In the genomic region with DNA sequence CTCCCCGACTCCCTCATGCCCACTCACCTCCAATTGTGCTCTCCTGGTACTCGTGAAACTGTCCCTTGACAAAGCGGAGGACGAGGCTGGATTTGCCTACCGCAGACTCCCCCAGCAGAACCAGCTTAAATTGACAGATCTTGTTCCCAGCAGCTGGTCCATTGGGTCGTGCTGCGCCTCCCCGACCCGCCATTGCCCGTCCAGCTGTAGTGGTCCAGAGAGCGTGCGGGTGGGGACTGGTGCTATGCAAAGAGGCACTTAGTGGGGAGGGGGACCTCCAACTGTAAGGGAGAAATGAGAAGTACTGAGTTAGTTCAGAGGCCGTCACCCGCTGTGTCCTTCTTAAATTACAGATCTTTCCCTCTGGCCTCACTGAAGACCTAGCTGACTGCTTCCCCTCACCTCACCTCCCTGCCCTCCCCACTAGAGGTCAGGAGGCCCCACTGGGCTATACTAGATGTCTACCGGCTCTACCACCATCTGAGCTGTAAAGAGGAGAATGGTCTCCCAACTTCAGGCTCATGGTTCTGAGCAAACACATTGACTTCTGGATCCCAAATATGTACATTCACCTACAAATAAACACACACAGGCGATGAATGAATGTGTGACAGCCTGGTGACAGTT, we compare ENCODE assay signal across 2 cellular contexts.
TF ChIP-seq lines count a peak whose summit lies in the region.

No MANE protein-coding gene starts in this region.

TF ChIP-seq in GM23338, 12 proteins besides CTCF, POLR2A, EP300 and RAD21 (continues in another document):
- TF ChIP-seq, protein P1, sequence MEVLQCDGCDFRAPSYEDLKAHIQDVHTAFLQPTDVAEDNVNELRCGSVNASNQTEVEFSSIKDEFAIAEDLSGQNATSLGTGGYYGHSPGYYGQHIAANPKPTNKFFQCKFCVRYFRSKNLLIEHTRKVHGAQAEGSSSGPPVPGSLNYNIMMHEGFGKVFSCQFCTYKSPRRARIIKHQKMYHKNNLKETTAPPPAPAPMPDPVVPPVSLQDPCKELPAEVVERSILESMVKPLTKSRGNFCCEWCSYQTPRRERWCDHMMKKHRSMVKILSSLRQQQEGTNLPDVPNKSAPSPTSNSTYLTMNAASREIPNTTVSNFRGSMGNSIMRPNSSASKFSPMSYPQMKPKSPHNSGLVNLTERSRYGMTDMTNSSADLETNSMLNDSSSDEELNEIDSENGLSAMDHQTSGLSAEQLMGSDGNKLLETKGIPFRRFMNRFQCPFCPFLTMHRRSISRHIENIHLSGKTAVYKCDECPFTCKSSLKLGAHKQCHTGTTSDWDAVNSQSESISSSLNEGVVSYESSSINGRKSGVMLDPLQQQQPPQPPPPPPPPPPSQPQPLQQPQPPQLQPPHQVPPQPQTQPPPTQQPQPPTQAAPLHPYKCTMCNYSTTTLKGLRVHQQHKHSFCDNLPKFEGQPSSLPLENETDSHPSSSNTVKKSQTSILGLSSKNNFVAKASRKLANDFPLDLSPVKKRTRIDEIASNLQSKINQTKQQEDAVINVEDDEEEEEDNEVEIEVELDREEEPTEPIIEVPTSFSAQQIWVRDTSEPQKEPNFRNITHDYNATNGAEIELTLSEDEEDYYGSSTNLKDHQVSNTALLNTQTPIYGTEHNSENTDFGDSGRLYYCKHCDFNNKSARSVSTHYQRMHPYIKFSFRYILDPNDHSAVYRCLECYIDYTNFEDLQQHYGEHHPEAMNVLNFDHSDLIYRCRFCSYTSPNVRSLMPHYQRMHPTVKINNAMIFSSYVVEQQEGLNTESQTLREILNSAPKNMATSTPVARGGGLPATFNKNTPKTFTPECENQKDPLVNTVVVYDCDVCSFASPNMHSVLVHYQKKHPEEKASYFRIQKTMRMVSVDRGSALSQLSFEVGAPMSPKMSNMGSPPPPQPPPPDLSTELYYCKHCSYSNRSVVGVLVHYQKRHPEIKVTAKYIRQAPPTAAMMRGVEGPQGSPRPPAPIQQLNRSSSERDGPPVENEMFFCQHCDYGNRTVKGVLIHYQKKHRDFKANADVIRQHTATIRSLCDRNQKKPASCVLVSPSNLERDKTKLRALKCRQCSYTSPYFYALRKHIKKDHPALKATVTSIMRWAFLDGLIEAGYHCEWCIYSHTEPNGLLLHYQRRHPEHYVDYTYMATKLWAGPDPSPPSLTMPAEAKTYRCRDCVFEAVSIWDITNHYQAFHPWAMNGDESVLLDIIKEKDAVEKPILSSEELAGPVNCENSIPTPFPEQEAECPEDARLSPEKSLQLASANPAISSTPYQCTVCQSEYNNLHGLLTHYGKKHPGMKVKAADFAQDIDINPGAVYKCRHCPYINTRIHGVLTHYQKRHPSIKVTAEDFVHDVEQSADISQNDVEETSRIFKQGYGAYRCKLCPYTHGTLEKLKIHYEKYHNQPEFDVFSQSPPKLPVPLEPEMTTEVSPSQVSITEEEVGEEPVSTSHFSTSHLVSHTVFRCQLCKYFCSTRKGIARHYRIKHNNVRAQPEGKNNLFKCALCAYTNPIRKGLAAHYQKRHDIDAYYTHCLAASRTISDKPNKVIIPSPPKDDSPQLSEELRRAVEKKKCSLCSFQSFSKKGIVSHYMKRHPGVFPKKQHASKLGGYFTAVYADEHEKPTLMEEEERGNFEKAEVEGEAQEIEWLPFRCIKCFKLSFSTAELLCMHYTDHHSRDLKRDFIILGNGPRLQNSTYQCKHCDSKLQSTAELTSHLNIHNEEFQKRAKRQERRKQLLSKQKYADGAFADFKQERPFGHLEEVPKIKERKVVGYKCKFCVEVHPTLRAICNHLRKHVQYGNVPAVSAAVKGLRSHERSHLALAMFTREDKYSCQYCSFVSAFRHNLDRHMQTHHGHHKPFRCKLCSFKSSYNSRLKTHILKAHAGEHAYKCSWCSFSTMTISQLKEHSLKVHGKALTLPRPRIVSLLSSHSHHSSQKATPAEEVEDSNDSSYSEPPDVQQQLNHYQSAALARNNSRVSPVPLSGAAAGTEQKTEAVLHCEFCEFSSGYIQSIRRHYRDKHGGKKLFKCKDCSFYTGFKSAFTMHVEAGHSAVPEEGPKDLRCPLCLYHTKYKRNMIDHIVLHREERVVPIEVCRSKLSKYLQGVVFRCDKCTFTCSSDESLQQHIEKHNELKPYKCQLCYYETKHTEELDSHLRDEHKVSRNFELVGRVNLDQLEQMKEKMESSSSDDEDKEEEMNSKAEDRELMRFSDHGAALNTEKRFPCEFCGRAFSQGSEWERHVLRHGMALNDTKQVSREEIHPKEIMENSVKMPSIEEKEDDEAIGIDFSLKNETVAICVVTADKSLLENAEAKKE (CRISPR knock-in tag; IDR thresholded peaks at IDR 0.05), result no peak
- TF ChIP-seq NANOG (IDR thresholded peaks at IDR 0.05; ENCODE audit: borderline replicate concordance) (no peak), EZH2 (IDR thresholded peaks at IDR 0.05; ENCODE audit: low read depth, unreplicated experiment) (no peak), POLR2AphosphoS5 (IDR thresholded peaks at IDR 0.05; ENCODE audit: low read depth) (no peak), CREB1 (CRISPR knock-in tag; IDR thresholded peaks at IDR 0.05; ENCODE audit: low read depth) (no peak), ZNF331 (CRISPR knock-in tag; IDR thresholded peaks at IDR 0.05; ENCODE audit: low read depth) (no peak), EZH2phosphoT487 (IDR thresholded peaks at IDR 0.05; ENCODE audit: unreplicated experiment) (no peak)
- TF ChIP-seq, protein P2, sequence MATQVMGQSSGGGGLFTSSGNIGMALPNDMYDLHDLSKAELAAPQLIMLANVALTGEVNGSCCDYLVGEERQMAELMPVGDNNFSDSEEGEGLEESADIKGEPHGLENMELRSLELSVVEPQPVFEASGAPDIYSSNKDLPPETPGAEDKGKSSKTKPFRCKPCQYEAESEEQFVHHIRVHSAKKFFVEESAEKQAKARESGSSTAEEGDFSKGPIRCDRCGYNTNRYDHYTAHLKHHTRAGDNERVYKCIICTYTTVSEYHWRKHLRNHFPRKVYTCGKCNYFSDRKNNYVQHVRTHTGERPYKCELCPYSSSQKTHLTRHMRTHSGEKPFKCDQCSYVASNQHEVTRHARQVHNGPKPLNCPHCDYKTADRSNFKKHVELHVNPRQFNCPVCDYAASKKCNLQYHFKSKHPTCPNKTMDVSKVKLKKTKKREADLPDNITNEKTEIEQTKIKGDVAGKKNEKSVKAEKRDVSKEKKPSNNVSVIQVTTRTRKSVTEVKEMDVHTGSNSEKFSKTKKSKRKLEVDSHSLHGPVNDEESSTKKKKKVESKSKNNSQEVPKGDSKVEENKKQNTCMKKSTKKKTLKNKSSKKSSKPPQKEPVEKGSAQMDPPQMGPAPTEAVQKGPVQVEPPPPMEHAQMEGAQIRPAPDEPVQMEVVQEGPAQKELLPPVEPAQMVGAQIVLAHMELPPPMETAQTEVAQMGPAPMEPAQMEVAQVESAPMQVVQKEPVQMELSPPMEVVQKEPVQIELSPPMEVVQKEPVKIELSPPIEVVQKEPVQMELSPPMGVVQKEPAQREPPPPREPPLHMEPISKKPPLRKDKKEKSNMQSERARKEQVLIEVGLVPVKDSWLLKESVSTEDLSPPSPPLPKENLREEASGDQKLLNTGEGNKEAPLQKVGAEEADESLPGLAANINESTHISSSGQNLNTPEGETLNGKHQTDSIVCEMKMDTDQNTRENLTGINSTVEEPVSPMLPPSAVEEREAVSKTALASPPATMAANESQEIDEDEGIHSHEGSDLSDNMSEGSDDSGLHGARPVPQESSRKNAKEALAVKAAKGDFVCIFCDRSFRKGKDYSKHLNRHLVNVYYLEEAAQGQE (IDR thresholded peaks at IDR 0.05; ENCODE audit: unreplicated experiment), result no peak

TF ChIP-seq in endothelial cell of umbilical vein, 7 proteins besides CTCF, POLR2A, EP300 and RAD21:
- TF ChIP-seq, protein P3, sequence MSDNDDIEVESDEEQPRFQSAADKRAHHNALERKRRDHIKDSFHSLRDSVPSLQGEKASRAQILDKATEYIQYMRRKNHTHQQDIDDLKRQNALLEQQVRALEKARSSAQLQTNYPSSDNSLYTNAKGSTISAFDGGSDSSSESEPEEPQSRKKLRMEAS (IDR thresholded peaks at IDR 0.05; ENCODE audit: insufficient read depth, insufficient read length), result no peak
- TF ChIP-seq MYC (IDR thresholded peaks at IDR 0.05; ENCODE audit: low read depth, low read length) (no peak), GATA2 (IDR thresholded peaks at IDR 0.05; ENCODE audit: insufficient read depth, insufficient read length, low read depth, low read length) (no peak), FOS (IDR thresholded peaks at IDR 0.05; ENCODE audit: borderline replicate concordance, insufficient read depth, low read length) (no peak), JUN (IDR thresholded peaks at IDR 0.05; ENCODE audit: borderline replicate concordance, insufficient read depth, insufficient read length, low read depth) (no peak), POLR2AphosphoS5 (IDR thresholded peaks at IDR 0.05; ENCODE audit: insufficient read depth, low read depth, low read length) (no peak), EZH2 (IDR thresholded peaks at IDR 0.05; ENCODE audit: borderline replicate concordance, low read depth, low read length, severe bottlenecking) (no peak)
